Comparison of ENCODE assay signal across 21 cellular contexts in the genomic region with DNA sequence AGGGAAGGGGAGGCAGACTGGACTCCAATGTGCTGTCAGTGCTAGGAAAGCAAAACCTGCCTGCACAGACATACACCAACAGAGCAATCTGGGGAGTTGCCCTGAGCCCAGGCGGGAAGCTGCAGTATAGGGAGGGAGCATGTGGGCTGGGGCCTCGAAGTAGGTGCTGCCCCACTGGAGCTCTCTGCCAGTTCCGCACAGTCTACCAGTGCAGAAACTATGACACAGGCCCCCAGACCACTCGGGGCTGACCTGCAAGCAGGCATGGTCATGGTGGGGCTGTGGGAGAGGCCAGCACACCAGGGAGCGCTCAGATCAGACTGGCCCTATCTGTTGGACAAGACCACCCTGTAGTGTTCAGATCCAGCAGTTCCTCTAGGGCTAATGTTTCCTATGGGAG.
"Had no signal": no experiment of that assay in that cellular context is flagged by ENCODE, and none has a peak within 500 bp of the region (broad histone marks: within the 10 kb centered on the region; RNA-seq: fewer than 3 reads in every experiment).

No MANE protein-coding gene starts in this region.

- H3K27ac ChIP-seq: cardiac muscle cell, coronary artery, esophagus muscularis mucosa, foreskin keratinocyte, neutrophil, pancreas, right lobe of liver, stomach, thyroid gland had no signal

- FAIRE-seq: endothelial cell of umbilical vein, keratinocyte, pancreas, urothelium cell line had no signal

- H3K9me3 ChIP-seq: esophagus muscularis mucosa, neutrophil, pancreas, right lobe of liver, stomach, thyroid gland had no signal

- H3K27me3 ChIP-seq: cardiac muscle cell, esophagus muscularis mucosa, foreskin keratinocyte, neutrophil, pancreas, right lobe of liver, stomach, thyroid gland had no signal

- DNase-seq: dermis blood vessel endothelial cell; effector memory CD4-positive, alpha-beta T cell; foreskin keratinocyte; natural killer cell; stimulated activated CD4-positive, alpha-beta T cell treated with anti-CD3 and anti-CD28 coated beads, Interleukin-2, amount 100 ng/mL, for 24 hours; stimulated activated CD4-positive, alpha-beta T cell treated with anti-CD3 and anti-CD28 coated beads, Interleukin-4, amount 100 ng/mL, for 24 hours; stimulated activated naive B cell treated with anti-CD40 and anti-IgM and Interleukin-4, amounts not matched to agents 10 μg/mL and 1 μg/mL and 100 μg/mL, for 72 hours; stomach; thyroid gland; trophoblast cell had no signal

- H3K4me3 ChIP-seq: cardiac muscle cell, coronary artery, esophagus muscularis mucosa, pancreas, right lobe of liver, smooth muscle cell, stomach, thyroid gland had no signal

- H3K36me3 ChIP-seq: cardiac muscle cell, esophagus muscularis mucosa, neutrophil, pancreas, right lobe of liver, stomach, thyroid gland had no signal

- ATAC-seq: left lobe of liver, pancreas had no signal

- H3K4me1 ChIP-seq: esophagus muscularis mucosa, foreskin keratinocyte, pancreas, right lobe of liver, stomach, thyroid gland had no signal
